10 cellular contexts compared by ENCODE assay signal in the genomic region with DNA sequence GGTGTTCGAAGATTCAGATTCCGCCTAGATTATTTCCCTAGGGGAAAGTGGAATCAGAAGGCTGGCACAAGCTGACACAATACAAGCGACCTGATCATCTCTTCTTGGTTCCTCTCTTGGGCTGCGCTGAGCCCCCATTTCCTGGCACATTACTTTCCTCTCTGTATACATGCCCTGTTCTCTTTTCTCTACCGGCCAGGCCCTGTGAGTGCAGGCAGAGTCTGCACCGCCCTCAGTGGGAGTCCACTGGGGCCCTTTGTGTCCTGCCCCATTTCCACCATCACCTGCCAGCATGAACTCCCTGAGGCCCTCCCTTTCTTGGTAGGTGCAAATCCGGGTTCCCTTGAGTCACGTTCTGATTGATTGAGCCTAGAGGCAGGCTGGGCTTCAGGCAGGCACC.
"Had no signal": no experiment of that assay in that cellular context is flagged by ENCODE, and none has a peak within 500 bp of the region (broad histone marks: within the 10 kb centered on the region; RNA-seq: fewer than 3 reads in every experiment).

No MANE protein-coding gene starts in this region.

- ATAC-seq: HCT116, HepG2 had no signal

- H3K27me3 Mint-ChIP-seq: IgD-negative memory B cell had no signal

- H3K4me3 ChIP-seq: HAP-1 had no signal

- H3K4me1 ChIP-seq: HAP-1 had no signal

- DNase-seq: GOT3, HFFc6, Karpas-422, KBM-7 had no signal

- H3K27ac ChIP-seq: HL-60, KMS-11 had no signal

- H3K4me2 ChIP-seq: KMS-11 had no signal

- H3K36me3 Mint-ChIP-seq: IgD-negative memory B cell had no signal

- H3K4me1 Mint-ChIP-seq: IgD-negative memory B cell had no signal

- H3K9ac ChIP-seq: KMS-11 had no signal

- H3K4me3 Mint-ChIP-seq: HFFc6, IgD-negative memory B cell had no signal

- H3K36me3 ChIP-seq: HAP-1 had no signal

- H3K9me3 ChIP-seq: HAP-1 had no signal

- H3K27ac Mint-ChIP-seq: HFFc6, IgD-negative memory B cell had no signal
